22 cellular contexts compared by ENCODE assay signal in genomic region chr20:15992564-15992963, GRCh38.
A peak's percentile ranks its signal among the peaks of the same experiment; 100 is the strongest.
DNase-seq lines count a peak whose midpoint lies in the region; ATAC-seq, FAIRE-seq and TF ChIP-seq lines count a peak whose summit lies in the region.
"Had no signal": no experiment of that assay in that cellular context is flagged by ENCODE, and none has a peak within 500 bp of the region (broad histone marks: within the 10 kb centered on the region; RNA-seq: fewer than 3 reads in every experiment).

No MANE protein-coding gene starts in this region.

- H3K27me3 ChIP-seq in GM23338 (ENCODE audit: insufficient read depth) (no peaks in the 10 kb centered on the region), pancreas (no peaks in the 10 kb centered on the region), endodermal cell (ENCODE audit: control insufficient read depth, insufficient read depth, low read length, poor library complexity, severe bottlenecking) (no peaks in the 10 kb centered on the region)

- H3F3A ChIP-seq in GM23338 (replicated peaks; ENCODE audit: low read depth) = no peaks in the 10 kb centered on the region

- H3K9me3 ChIP-seq in pancreas = peaks cover 0 to 5% (median 2%) of the 10 kb centered on the region in 4 donors
- H3K9me3 ChIP-seq in endodermal cell (ENCODE audit: control insufficient read depth, low read length) = peaks cover 19% of the 10 kb centered on the region

- intact Hi-C loops in pancreas (cut with DNase I) = no loop called here

- H3K9ac ChIP-seq in endodermal cell (ENCODE audit: extremely low read depth, low read length, poor library complexity, severe bottlenecking) = no peak overlapping the region

- H3K36me3 ChIP-seq in GM23338 (ENCODE audit: insufficient read depth) (peaks cover 8% of the 10 kb centered on the region), pancreas (no peaks in the 10 kb centered on the region), endodermal cell (ENCODE audit: control insufficient read depth, insufficient read depth, low read length) (no peaks in the 10 kb centered on the region)

- H4K20me1 ChIP-seq in GM23338 (replicated peaks; ENCODE audit: insufficient read depth) = no peaks in the 10 kb centered on the region

- H3K4me1 Mint-ChIP-seq in GM23338 (no peaks in the 10 kb centered on the region), endodermal cell (no peaks in the 10 kb centered on the region)
- H3K4me1 Mint-ChIP-seq: activated naive CD8-positive, alpha-beta T cell treated with anti-CD3 and anti-CD28 coated beads, Interleukin-2, amount 10 ng/mL, durations not matched to agents 7 days and 5 days; CD4-positive, alpha-beta memory T cell; naive thymus-derived CD4-positive, alpha-beta T cell; stimulated activated memory B cell treated with anti-CD40 and anti-IgM and Interleukin-4, amounts not matched to agents 10 μg/mL and 1 μg/mL and 100 μg/mL, for 72 hours had no signal

- H3K79me2 ChIP-seq in GM23338 (replicated peaks; ENCODE audit: insufficient read depth) = no peaks in the 10 kb centered on the region

- H3K27me3 Mint-ChIP-seq in GM23338 (ENCODE audit: insufficient read depth, low read depth, poor library complexity) (no peaks in the 10 kb centered on the region), endodermal cell (ENCODE audit: insufficient read depth) (no peaks in the 10 kb centered on the region)
- H3K27me3 Mint-ChIP-seq: activated naive CD8-positive, alpha-beta T cell treated with anti-CD3 and anti-CD28 coated beads, Interleukin-2, amount 10 ng/mL, durations not matched to agents 7 days and 5 days; CD4-positive, alpha-beta memory T cell; dendritic cell treated with granulocyte-macrophage colony-stimulating factor and Interleukin-4, amounts not matched to agents 40 ng/mL and 50 ng/mL, for 4 days; naive thymus-derived CD4-positive, alpha-beta T cell; stimulated activated memory B cell treated with anti-CD40 and anti-IgM and Interleukin-4, amounts not matched to agents 10 μg/mL and 1 μg/mL and 100 μg/mL, for 72 hours had no signal

- H3K36me3 Mint-ChIP-seq in GM23338 (ENCODE audit: low read depth) = peaks cover 16% of the 10 kb centered on the region
- no peaks in the 10 kb centered on the region for H3K36me3 Mint-ChIP-seq in endodermal cell (ENCODE audit: low read depth)
- H3K36me3 Mint-ChIP-seq: activated naive CD8-positive, alpha-beta T cell treated with anti-CD3 and anti-CD28 coated beads, Interleukin-2, amount 10 ng/mL, durations not matched to agents 7 days and 5 days; CD4-positive, alpha-beta memory T cell; naive thymus-derived CD4-positive, alpha-beta T cell had no signal

- peaks cover 16% of the 10 kb centered on the region for H3K9me3 Mint-ChIP-seq in GM23338
- peaks cover 17% of the 10 kb centered on the region for H3K9me3 Mint-ChIP-seq in endodermal cell

- H2AFZ ChIP-seq in GM23338 = peak overlapping the region; percentile 86

- H3K4me1 ChIP-seq in GM23338 (ENCODE audit: insufficient read depth) (peaks cover under 1% of the 10 kb centered on the region; the same call in 1 of the 2 replicates), pancreas (no peaks in the 10 kb centered on the region), endodermal cell (ENCODE audit: control insufficient read depth, insufficient read depth, low read length) (no peaks in the 10 kb centered on the region)

- H3K4me2 ChIP-seq in GM23338 = no peak overlapping the region

- 43 to 44% methylated on average over 4 of the region's 4 CpGs for WGBS in pancreas, 2 donors
- 93 to 100% methylated on average over 2 to 4 of the region's 4 CpGs for WGBS in endodermal cell (ENCODE audit: insufficient coverage in 1 of 2, insufficient read length in 1 of 2), 2 experiments

- TF ChIP-seq POLR2A in erythroblast (IDR thresholded peaks at IDR 0.05; ENCODE audit: low read length) = no peak

- H3K27ac Mint-ChIP-seq in GM23338 = no peak overlapping the region
- H3K27ac Mint-ChIP-seq in endodermal cell = no peak overlapping the region
- H3K27ac Mint-ChIP-seq: activated naive CD8-positive, alpha-beta T cell treated with anti-CD3 and anti-CD28 coated beads, Interleukin-2, amount 10 ng/mL, durations not matched to agents 7 days and 5 days; brain; dendritic cell treated with granulocyte-macrophage colony-stimulating factor and Interleukin-4, amounts not matched to agents 40 ng/mL and 50 ng/mL, for 4 days; naive thymus-derived CD4-positive, alpha-beta T cell; stimulated activated memory B cell treated with anti-CD40 and anti-IgM and Interleukin-4, amounts not matched to agents 10 μg/mL and 1 μg/mL and 100 μg/mL, for 72 hours had no signal

- H3K4me3 Mint-ChIP-seq in GM23338 = no peak overlapping the region
- no peak overlapping the region for H3K4me3 Mint-ChIP-seq in endodermal cell
- H3K4me3 Mint-ChIP-seq: activated naive CD8-positive, alpha-beta T cell treated with anti-CD3 and anti-CD28 coated beads, Interleukin-2, amount 10 ng/mL, durations not matched to agents 7 days and 5 days; brain; CD4-positive, alpha-beta memory T cell; dendritic cell treated with granulocyte-macrophage colony-stimulating factor and Interleukin-4, amounts not matched to agents 40 ng/mL and 50 ng/mL, for 4 days; naive thymus-derived CD4-positive, alpha-beta T cell; stimulated activated memory B cell treated with anti-CD40 and anti-IgM and Interleukin-4, amounts not matched to agents 10 μg/mL and 1 μg/mL and 100 μg/mL, for 72 hours had no signal

- H3K27ac ChIP-seq in GM23338 (ENCODE audit: low read depth) (no peak overlapping the region), pancreas (no peak overlapping the region), endodermal cell (ENCODE audit: low read depth, low read length) (no peak overlapping the region), substantia nigra (ENCODE audit: low read depth, low read length, poor library complexity, severe bottlenecking) (no peak overlapping the region)

- no peak for TF ChIP-seq CTCF in GM23338 (conservative IDR thresholded peaks at IDR 0.05; ENCODE audit: low read depth in 2 of 2)
- TF ChIP-seq CTCF in epithelial cell of proximal tubule (conservative IDR thresholded peaks at IDR 0.05; ENCODE audit: low read depth, low read length) = no peak
- no peak for TF ChIP-seq CTCF in pancreas (IDR thresholded peaks at IDR 0.05)
- TF ChIP-seq CTCF in endodermal cell (conservative IDR thresholded peaks at IDR 0.05) = no peak

- H3K4me3 ChIP-seq in GM23338 = no peak overlapping the region
- H3K4me3 ChIP-seq in epithelial cell of proximal tubule (ENCODE audit: low read depth, low read length) = no peak overlapping the region
- H3K4me3 ChIP-seq in pancreas = no peak overlapping the region
- no peak overlapping the region for H3K4me3 ChIP-seq in endodermal cell (ENCODE audit: low read length)

- FAIRE-seq in RCC 7860 (lab: Jason Lieb, UNC) = peak; percentile 92
- FAIRE-seq in pancreas (lab: Jason Lieb, UNC) = no peak
- FAIRE-seq: kidney, TTC549 had no signal

- no peaks in the 10 kb centered on the region for H3K9me2 ChIP-seq in GM23338 (ENCODE audit: insufficient read depth)

- DNase-seq in GM23338 (ENCODE audit: low spot score) (no peak), RCC 7860 (ENCODE audit: low spot score) (peak; percentile 73), epithelial cell of proximal tubule (ENCODE audit: low read depth) (peak; percentile 10), pancreas (no peak), erythroblast (lab: John Stamatoyannopoulos, UW) (no peak), endodermal cell (no peak), substantia nigra (lab: John Stamatoyannopoulos, UW) (no peak)
- DNase-seq: activated CD4-positive, alpha-beta T cell treated with anti-CD3 and anti-CD28 coated beads for 4 hours; activated naive CD8-positive, alpha-beta T cell treated with anti-CD3 and anti-CD28 coated beads, Interleukin-2, amount 10 ng/mL, durations not matched to agents 7 days and 5 days; CD4-positive, alpha-beta memory T cell; HCEC 1CT; kidney; mesenchymal stem cell; naive thymus-derived CD4-positive, alpha-beta T cell; NCI-H1417; NCI-H510A treated with DMSO at 0.1 percent for 48 hours; posterior cingulate gyrus had no signal

- no peak for ATAC-seq in GM23338
- peak in 3 of 4 donors; percentile 19 to 73 (median 56) for ATAC-seq in pancreas
- ATAC-seq in HG03565 (IDR thresholded peaks at IDR 0.05; ENCODE audit: unreplicated experiment) = no peak
- ATAC-seq: naive thymus-derived CD4-positive, alpha-beta T cell; stimulated activated memory B cell treated with anti-CD40 and anti-IgM and Interleukin-4, amounts not matched to agents 10 μg/mL and 1 μg/mL and 100 μg/mL, for 72 hours had no signal

TF ChIP-seq in GM23338, 12 proteins besides CTCF, POLR2A, EP300 and RAD21 (continues in another document):
- no peak for TF ChIP-seq CREB1 (CRISPR knock-in tag; IDR thresholded peaks at IDR 0.05; ENCODE audit: low read depth)
- TF ChIP-seq STAT1 (IDR thresholded peaks at IDR 0.05; ENCODE audit: unreplicated experiment) = no peak
- no peak for TF ChIP-seq EZH2 (IDR thresholded peaks at IDR 0.05; ENCODE audit: low read depth, unreplicated experiment)
- no peak for TF ChIP-seq JUNB (IDR thresholded peaks at IDR 0.05; ENCODE audit: unreplicated experiment)
- no peak for TF ChIP-seq ZNF331 (CRISPR knock-in tag; IDR thresholded peaks at IDR 0.05; ENCODE audit: low read depth)
- TF ChIP-seq ETS1 (IDR thresholded peaks at IDR 0.05) = no peak
- no peak for TF ChIP-seq POLR2AphosphoS5 (IDR thresholded peaks at IDR 0.05; ENCODE audit: low read depth)

Comparison
In these comparisons a context has a peak if more than half of its experiments do, and no peak if none do; other contexts are left out.
1. ATAC-seq: peak in pancreas (3 of 4); none in GM23338 (single experiment) and HG03565 (single experiment).
2. DNase-seq: peak in RCC 7860 (single experiment) and epithelial cell of proximal tubule (single experiment); none in GM23338 (single experiment), pancreas (0 of 6), erythroblast (0 of 2), endodermal cell (single experiment) and substantia nigra (0 of 49).